In genomic region chr15:84681822-84682221, GRCh38 we compare ENCODE assay signal across 11 cellular contexts. TPM values are rescaled to one million over a fixed set of nuclear protein-coding genes. Genes with fewer than 3 reads are reported as not detected.
DNase-seq lines count a peak whose midpoint lies in the region; ATAC-seq, FAIRE-seq and TF ChIP-seq lines count a peak whose summit lies in the region.
"Had no signal": no experiment of that assay in that cellular context is flagged by ENCODE, and none has a peak within 500 bp of the region (broad histone marks: within the 10 kb centered on the region; RNA-seq: fewer than 3 reads in every experiment).

No MANE protein-coding gene starts in this region.

- H3K27me3 ChIP-seq in bronchial epithelial cell (ENCODE audit: control insufficient read depth, insufficient read depth, low read length): no peaks in the 10 kb centered on the region
- H3K27me3 ChIP-seq: testis had no signal

- no peak overlapping the region for H3K4me3 ChIP-seq in bronchial epithelial cell (ENCODE audit: low read depth, low read length)
- H3K4me3 ChIP-seq: testis had no signal

- H3K9me3 ChIP-seq in T-helper 17 cell (ENCODE audit: control insufficient read depth, low read length, poor library complexity, severe bottlenecking): no peaks in the 10 kb centered on the region
- H3K9me3 ChIP-seq: testis had no signal

- FAIRE-seq in bronchial epithelial cell (lab: Jason Lieb, UNC): no peak

- no peaks in the 10 kb centered on the region for H3K9me3 Mint-ChIP-seq in osteocyte (ENCODE audit: unreplicated experiment)
- H3K9me3 Mint-ChIP-seq: T-helper 1 cell treated with Interleukin-12 subunit alpha and Interleukin-12 subunit beta and Interleukin-4 antibody, amounts not matched to agents 30 μg/mL and 1 μg/mL, for 36 hours had no signal

- peaks cover 4% of the 10 kb centered on the region for H3K36me3 Mint-ChIP-seq in T-helper 17 cell (ENCODE audit: low read depth)
- peaks cover 33% of the 10 kb centered on the region for H3K36me3 Mint-ChIP-seq in osteocyte (ENCODE audit: unreplicated experiment)

- H3K27me3 Mint-ChIP-seq in T-helper 17 cell: no peaks in the 10 kb centered on the region
- no peaks in the 10 kb centered on the region for H3K27me3 Mint-ChIP-seq in osteocyte (ENCODE audit: unreplicated experiment)

- peaks cover 6% of the 10 kb centered on the region for H3K36me3 ChIP-seq in bronchial epithelial cell (ENCODE audit: control insufficient read depth, insufficient read depth, low read length)

- peak overlapping the region; percentile 33 for H3K4me3 Mint-ChIP-seq in T-helper 17 cell
- no peak overlapping the region for H3K4me3 Mint-ChIP-seq in osteocyte (ENCODE audit: unreplicated experiment)
- H3K4me3 Mint-ChIP-seq: T-helper 1 cell treated with Interleukin-12 subunit alpha and Interleukin-12 subunit beta and Interleukin-4 antibody, amounts not matched to agents 30 μg/mL and 1 μg/mL, for 36 hours had no signal

- ATAC-seq in HG03175 (IDR thresholded peaks at IDR 0.05; ENCODE audit: unreplicated experiment): peak; percentile 66
- peak; percentile 96 for ATAC-seq in T-helper 17 cell
- ATAC-seq in HG03520 (IDR thresholded peaks at IDR 0.05; ENCODE audit: unreplicated experiment): no peak
- ATAC-seq in left colon: no peak

- DNase-seq in T-helper 17 cell (peak in 2 of 3 donors; percentile 22 to 53), bronchial epithelial cell (ENCODE audit: low read depth) (peak; percentile 68), osteocyte (ENCODE audit: extremely low spot score, unreplicated experiment) (no peak), NCI-H2196 (lab: John Stamatoyannopoulos, UW; ENCODE audit: unreplicated experiment) (no peak), left colon (no peak), NCI-H2227 treated with DMSO at 0.1 percent for 48 hours (lab: John Stamatoyannopoulos, UW) (no peak)
- DNase-seq: NCI-H82, testis had no signal

- intact Hi-C loops in left colon (cut with DNase I, micrococcal nuclease): no loop called here

- TF ChIP-seq CTCF in bronchial epithelial cell (IDR thresholded peaks at IDR 0.05; ENCODE audit: insufficient read depth, low read length, severe bottlenecking) (no peak), osteocyte (IDR thresholded peaks at IDR 0.05) (no peak)

- H3K27ac Mint-ChIP-seq in T-helper 17 cell (peak overlapping the region; percentile 92), osteocyte (ENCODE audit: unreplicated experiment) (peak overlapping the region; percentile 53)
- H3K27ac Mint-ChIP-seq: T-helper 1 cell treated with Interleukin-12 subunit alpha and Interleukin-12 subunit beta and Interleukin-4 antibody, amounts not matched to agents 30 μg/mL and 1 μg/mL, for 36 hours had no signal

- peaks cover 11% of the 10 kb centered on the region for H3K4me1 Mint-ChIP-seq in T-helper 17 cell
- H3K4me1 Mint-ChIP-seq in osteocyte (ENCODE audit: unreplicated experiment): peaks cover 7% of the 10 kb centered on the region

RNA-seq across cellular contexts. Expression of gene NMB, which starts 23.8 kb away (rescaled TPM):
- 1 to 10 TPM; 2.0 to 3.3 TPM for total RNA-seq in T-helper 17 cell
- 1.1 and 1.5 TPM in 2 replicates for total RNA-seq in bronchial epithelial cell
- 4.4 and 4.7 TPM in 2 replicates for total RNA-seq in osteocyte
- 1 to 10 TPM; 1.8 to 2.8 TPM for total RNA-seq in left colon

RNA-seq across cellular contexts. Expression of gene WDR73, which starts 27.7 kb away (rescaled TPM):
- 10 to 100 TPM; 26.0 to 29.8 TPM for total RNA-seq in T-helper 17 cell
- 24.0 and 31.0 TPM in 2 replicates for total RNA-seq in bronchial epithelial cell
- 22.2 and 25.2 TPM in 2 replicates for total RNA-seq in osteocyte
- 10 to 100 TPM; 17.0 to 20.5 TPM for total RNA-seq in left colon

RNA-seq across cellular contexts. Expression of gene SEC11A, which starts 34.1 kb away (rescaled TPM):
- total RNA-seq in T-helper 17 cell (10 to 100 TPM; 53.1 to 67.7 TPM), bronchial epithelial cell (220 and 247 TPM in 2 replicates), osteocyte (201 and 202 TPM in 2 replicates), left colon (100 to 1,000 TPM; 128 to 130 TPM)

Comparison
In these comparisons a context has a peak if more than half of its experiments do, and no peak if none do; other contexts are left out.
1. ATAC-seq: peak in HG03175 (single experiment) and T-helper 17 cell (single experiment); none in HG03520 (single experiment) and left colon (single experiment).
2. DNase-seq: peak in T-helper 17 cell (2 of 3) and bronchial epithelial cell (single experiment); none in osteocyte (single experiment), NCI-H2196 (single experiment), left colon (0 of 2) and NCI-H2227 treated with DMSO at 0.1 percent for 48 hours (single experiment).